In the genomic region with DNA sequence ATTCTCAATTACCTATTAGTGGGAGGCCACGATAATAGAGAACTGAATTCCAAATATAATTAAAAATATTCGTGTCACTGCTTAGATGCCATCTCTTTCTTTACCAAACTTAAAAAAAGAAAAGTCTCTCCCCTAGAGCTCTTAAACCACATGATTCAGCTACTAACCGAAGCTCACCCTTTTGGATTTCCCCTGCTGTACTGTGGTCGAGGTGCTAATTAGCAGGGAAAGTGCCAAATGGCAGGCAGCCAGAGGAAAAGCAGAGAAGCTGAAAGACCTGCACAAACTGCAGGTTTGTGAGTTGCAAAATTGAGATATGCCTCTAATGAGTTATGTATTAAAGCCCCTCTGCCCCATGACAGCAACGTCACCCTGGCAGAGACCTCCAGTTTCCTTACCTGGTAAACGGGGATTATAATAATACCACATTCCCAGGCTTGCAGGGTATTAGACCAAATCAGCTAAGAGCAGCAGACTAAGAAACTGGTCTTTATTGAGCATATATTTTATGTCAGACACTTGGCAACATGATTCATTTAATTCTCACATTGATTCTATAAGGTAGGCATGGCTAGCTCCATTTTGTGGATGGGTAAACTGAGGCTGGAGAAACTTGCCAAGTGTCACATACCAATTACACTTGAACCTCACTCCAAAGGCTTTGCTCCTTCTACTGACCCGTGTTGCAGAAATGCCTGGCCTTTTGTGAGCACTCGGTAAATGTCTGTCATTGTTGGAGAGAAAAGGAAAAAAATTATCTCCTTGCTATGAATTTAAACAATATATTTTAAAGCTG, we compare ENCODE assay signal across 8 cellular contexts.
A peak's percentile ranks its signal among the peaks of the same experiment; 100 is the strongest.
DNase-seq lines count a peak whose midpoint lies in the region; ATAC-seq, FAIRE-seq and TF ChIP-seq lines count a peak whose summit lies in the region.

No MANE protein-coding gene starts in this region.

- H3K79me2 ChIP-seq in Loucy (ENCODE audit: insufficient read depth, low read length), result no peaks in the 10 kb centered on the region

- H3K27ac ChIP-seq in ectodermal cell (ENCODE audit: insufficient read depth, low read depth, low read length, poor library complexity, severe bottlenecking) (peak overlapping the region; percentile 89), small intestine (ENCODE audit: low read depth in 1 of 2, low read length in 1 of 2) (no peak overlapping the region)

- no peaks in the 10 kb centered on the region for H4K20me1 ChIP-seq in Loucy (ENCODE audit: insufficient read depth, low read length, poor library complexity, severe bottlenecking)

- ATAC-seq in GM21619 (IDR thresholded peaks at IDR 0.05; ENCODE audit: unreplicated experiment), result peak; percentile 77

- DNase-seq in GM06990 (ENCODE audit: extremely low read depth, insufficient read length) (peak; percentile 71), small intestine (peak; percentile 12), HCEC 1CT (no peak), HuH-7 (ENCODE audit: low spot score) (no peak)
- DNase-seq in activated CD4-positive, alpha-beta T cell treated with anti-CD3 and anti-CD28 coated beads for 4 hours, result peak; percentile 46 to 54

- no peak for FAIRE-seq in small intestine (lab: Jason Lieb, UNC)

- H3K4me3 ChIP-seq in GM06990 (replicated peaks; ENCODE audit: low read depth, low read length) (no peak overlapping the region), Loucy (ENCODE audit: low read length, poor library complexity, severe bottlenecking) (peak overlapping the region; percentile 50), ectodermal cell (ENCODE audit: insufficient read depth, low read depth, low read length) (no peak overlapping the region), small intestine (ENCODE audit: low read depth in 1 of 2, low read length in 2 of 2) (no peak overlapping the region)

- peak overlapping the region; percentile 4; the same call in 1 of the 2 replicates for H2AFZ ChIP-seq in Loucy (ENCODE audit: low read length)

- H3K4me1 ChIP-seq in Loucy (ENCODE audit: insufficient read depth, low read length, poor library complexity, severe bottlenecking), result peaks cover 74% of the 10 kb centered on the region
- H3K4me1 ChIP-seq in ectodermal cell (ENCODE audit: control insufficient read depth, insufficient read depth, low read length), result peaks cover 14% of the 10 kb centered on the region
- H3K4me1 ChIP-seq in small intestine (ENCODE audit: control insufficient read depth in 2 of 2, insufficient read depth in 1 of 2, low read depth in 1 of 2, low read length in 1 of 2), result peaks cover 0 to 2% of the 10 kb centered on the region in 2 donors

- no peaks in the 10 kb centered on the region for H3K9me3 ChIP-seq in Loucy (ENCODE audit: insufficient read depth, low read depth, low read length)
- no peaks in the 10 kb centered on the region for H3K9me3 ChIP-seq in ectodermal cell (ENCODE audit: control insufficient read depth, low read length)
- H3K9me3 ChIP-seq in small intestine (ENCODE audit: control insufficient read depth, low read depth), result no peaks in the 10 kb centered on the region

- peak overlapping the region; percentile 49 for H3K9ac ChIP-seq in Loucy (ENCODE audit: low read depth, low read length, poor library complexity, severe bottlenecking)

- H3K36me3 ChIP-seq in GM06990 (ENCODE audit: control insufficient read depth, insufficient read depth, low read length) (no peaks in the 10 kb centered on the region), Loucy (ENCODE audit: insufficient read depth, low read length) (no peaks in the 10 kb centered on the region), ectodermal cell (ENCODE audit: control insufficient read depth, insufficient read depth, low read length) (no peaks in the 10 kb centered on the region), small intestine (ENCODE audit: control insufficient read depth in 2 of 2, insufficient read depth in 2 of 2, low read length in 2 of 2) (no peaks in the 10 kb centered on the region)

- H3F3A ChIP-seq in Loucy (ENCODE audit: low read depth), result no peaks in the 10 kb centered on the region

- no peak for TF ChIP-seq CTCF in GM06990 (IDR thresholded peaks at IDR 0.05; ENCODE audit: insufficient read depth, low read length, poor library complexity, severe bottlenecking)
- TF ChIP-seq CTCF in Loucy (conservative IDR thresholded peaks at IDR 0.05; ENCODE audit: low read length), result no peak

- H3K27me3 ChIP-seq in GM06990 (replicated peaks; ENCODE audit: control insufficient read depth, insufficient read depth, low read length) (no peaks in the 10 kb centered on the region), Loucy (ENCODE audit: insufficient read depth, low read length, poor library complexity, severe bottlenecking) (no peaks in the 10 kb centered on the region), ectodermal cell (ENCODE audit: control insufficient read depth, insufficient read depth, low read length, poor library complexity, severe bottlenecking) (no peaks in the 10 kb centered on the region), small intestine (ENCODE audit: control insufficient read depth in 2 of 2, insufficient read depth in 2 of 2, low read length in 2 of 2) (no peaks in the 10 kb centered on the region)

- H3K9me2 ChIP-seq in Loucy (replicated peaks; ENCODE audit: low read depth, low read length), result no peaks in the 10 kb centered on the region

- WGBS in ectodermal cell, 2 experiments, result 81 to 88% methylated on average over 6 to 8 of the region's 8 CpGs
- 17 to 46% (median 26%) methylated on average over 8 of the region's 8 CpGs for WGBS in small intestine, 3 donors

- peak overlapping the region; percentile 60 for H3K4me2 ChIP-seq in Loucy (ENCODE audit: low read depth, low read length, poor library complexity, severe bottlenecking)

Comparison
In these comparisons a context has a peak if more than half of its experiments do, and no peak if none do; other contexts are left out.
1. DNase-seq: peak in GM06990 (single experiment), activated CD4-positive, alpha-beta T cell treated with anti-CD3 and anti-CD28 coated beads for 4 hours (2 of 2) and small intestine (single experiment); none in HCEC 1CT (single experiment) and HuH-7 (single experiment).